ENCODE assay signal across 8 cellular contexts in genomic region chr2:24918326-24919099, GRCh38. TPM values are rescaled to one million over a fixed set of nuclear protein-coding genes. Genes with fewer than 3 reads are reported as not detected.
DNase-seq lines count a peak whose midpoint lies in the region; ATAC-seq and TF ChIP-seq lines count a peak whose summit lies in the region.

No MANE protein-coding gene starts in this region.

- H3K36me3 Mint-ChIP-seq in natural killer cell treated with Interleukin-12 subunit alpha and Interleukin-12 subunit beta and Interleukin-15 and Interleukin-18, amount 100 ng/mL, for 72 hours = no peaks in the 10 kb centered on the region

- peaks cover 27 to 29% of the 10 kb centered on the region in 2 donors for H3K4me1 Mint-ChIP-seq in natural killer cell treated with Interleukin-12 subunit alpha and Interleukin-12 subunit beta and Interleukin-15 and Interleukin-18, amount 100 ng/mL, for 72 hours (ENCODE audit: low read depth in 2 of 2)

- H3K4me3 ChIP-seq in AG10803 (ENCODE audit: low read length) (peak overlapping the region; percentile 66), choroid plexus epithelial cell (ENCODE audit: low read depth, low read length) (peak overlapping the region; percentile 62)
- peak overlapping the region; percentile 55 for H3K4me3 ChIP-seq in Jurkat, Clone E6-1 (ENCODE audit: low read length)

- no peaks in the 10 kb centered on the region for H3K9me3 Mint-ChIP-seq in natural killer cell treated with Interleukin-12 subunit alpha and Interleukin-12 subunit beta and Interleukin-15 and Interleukin-18, amount 100 ng/mL, for 72 hours

- DNase-seq in AG10803 (ENCODE audit: low read depth) = no peak
- no peak for DNase-seq in Jurkat, Clone E6-1 (ENCODE audit: low read depth, low spot score)
- DNase-seq in choroid plexus epithelial cell (ENCODE audit: low read depth) = no peak
- DNase-seq in natural killer cell treated with Interleukin-12 subunit alpha and Interleukin-12 subunit beta and Interleukin-15 and Interleukin-18, amount 100 ng/mL, for 72 hours (ENCODE audit: low spot score) = no peak
- DNase-seq in NCI-H1105 (lab: John Stamatoyannopoulos, UW) = no peak
- DNase-seq in NCI-H2029 treated with DMSO at 0.1 percent for 48 hours (lab: John Stamatoyannopoulos, UW) = no peak

- TF ChIP-seq CTCF in AG10803 (conservative IDR thresholded peaks at IDR 0.05; ENCODE audit: low read length) (no peak), choroid plexus epithelial cell (conservative IDR thresholded peaks at IDR 0.05; ENCODE audit: low read depth, low read length) (no peak)

- H3K27me3 Mint-ChIP-seq in natural killer cell treated with Interleukin-12 subunit alpha and Interleukin-12 subunit beta and Interleukin-15 and Interleukin-18, amount 100 ng/mL, for 72 hours = peaks cover 0 to 7% of the 10 kb centered on the region in 2 donors

- ATAC-seq in natural killer cell treated with Interleukin-12 subunit alpha and Interleukin-12 subunit beta and Interleukin-15 and Interleukin-18, amount 100 ng/mL, for 72 hours = no peak
- ATAC-seq in HG02885 (IDR thresholded peaks at IDR 0.05; ENCODE audit: poor library complexity, unreplicated experiment) (no peak), HG03439 (IDR thresholded peaks at IDR 0.05; ENCODE audit: unreplicated experiment) (no peak)

- peak overlapping the region; percentile 54 for H3K27ac Mint-ChIP-seq in natural killer cell treated with Interleukin-12 subunit alpha and Interleukin-12 subunit beta and Interleukin-15 and Interleukin-18, amount 100 ng/mL, for 72 hours

- peak overlapping the region; percentile 89 for H3K4me3 Mint-ChIP-seq in natural killer cell treated with Interleukin-12 subunit alpha and Interleukin-12 subunit beta and Interleukin-15 and Interleukin-18, amount 100 ng/mL, for 72 hours

RNA-seq across cellular contexts. Expression of gene ADCY3, which starts 1.5 kb away (rescaled TPM):
- 31.8 TPM for polyA plus RNA-seq in Jurkat, Clone E6-1 (2012; ENCODE audit: insufficient read depth, insufficient read length)
- total RNA-seq in natural killer cell treated with Interleukin-12 subunit alpha and Interleukin-12 subunit beta and Interleukin-15 and Interleukin-18, amount 100 ng/mL, for 72 hours = 10 to 100 TPM; 23.3 to 71.9 TPM

RNA-seq across cellular contexts. Expression of gene DNAJC27, which starts 53.2 kb away (rescaled TPM):
- 4.0 TPM for polyA plus RNA-seq in Jurkat, Clone E6-1 (2012; ENCODE audit: insufficient read depth, insufficient read length)
- 1 to 10 TPM; 4.9 to 7.4 TPM for total RNA-seq in natural killer cell treated with Interleukin-12 subunit alpha and Interleukin-12 subunit beta and Interleukin-15 and Interleukin-18, amount 100 ng/mL, for 72 hours
